Comparison of ENCODE assay signal across 8 cellular contexts in genomic region chr13:41942462-41943094, GRCh38. TPM values are rescaled to one million over a fixed set of nuclear protein-coding genes. Genes with fewer than 3 reads are reported as not detected.
DNase-seq lines count a peak whose midpoint lies in the region; ATAC-seq and TF ChIP-seq lines count a peak whose summit lies in the region.

No MANE protein-coding gene starts in this region.

- H3K9me2 ChIP-seq in GM23338 (ENCODE audit: insufficient read depth), result no peaks in the 10 kb centered on the region

- H3K4me3 ChIP-seq in GM23338 (no peak overlapping the region), RWPE2 (ENCODE audit: severe bottlenecking) (no peak overlapping the region)

- H3K4me2 ChIP-seq in GM23338, result no peak overlapping the region

- 0 out of 2 replicates have a peak, but pooled peaks cover 5% of the 10 kb centered on the region for H4K20me1 ChIP-seq in GM23338 (replicated peaks; ENCODE audit: insufficient read depth)

- H2AFZ ChIP-seq in GM23338, result no peak overlapping the region

- H3K27me3 ChIP-seq in GM23338 (ENCODE audit: insufficient read depth) (no peaks in the 10 kb centered on the region), RWPE2 (ENCODE audit: insufficient read depth, poor library complexity, severe bottlenecking) (no peaks in the 10 kb centered on the region)

- peak; percentile 73 for DNase-seq in GM23338 (ENCODE audit: low spot score)
- DNase-seq in RWPE2 (ENCODE audit: low spot score), result no peak
- peak; percentile 44 for DNase-seq in glutamatergic neuron
- DNase-seq in Calu3, result no peak
- DNase-seq in stimulated activated CD4-positive, alpha-beta T cell treated with anti-CD3 and anti-CD28 coated beads, Interleukin-1b, Interleukin-23, amount 100 ng/mL, for 48 hours, result no peak
- DNase-seq in activated CD4-positive, CD25-positive, alpha-beta regulatory T cell (lab: John Stamatoyannopoulos, UW), result no peak

- no peaks in the 10 kb centered on the region for H3K9me3 ChIP-seq in RWPE2 (ENCODE audit: severe bottlenecking)

- H3K4me1 Mint-ChIP-seq in GM23338 (peaks cover 10% of the 10 kb centered on the region), glutamatergic neuron (ENCODE audit: low read depth, unreplicated experiment) (peaks cover 3% of the 10 kb centered on the region), Calu3 (ENCODE audit: low read depth, unreplicated experiment) (peaks cover 10% of the 10 kb centered on the region)

- ATAC-seq in GM23338 (peak; percentile 100), RWPE2 (ENCODE audit: low read depth) (peak; percentile 67), GM19035 (IDR thresholded peaks at IDR 0.05; ENCODE audit: unreplicated experiment) (no peak)

- H3K9me3 Mint-ChIP-seq in GM23338, result no peaks in the 10 kb centered on the region
- peaks cover 1% of the 10 kb centered on the region for H3K9me3 Mint-ChIP-seq in glutamatergic neuron (ENCODE audit: unreplicated experiment)
- no peaks in the 10 kb centered on the region for H3K9me3 Mint-ChIP-seq in Calu3 (ENCODE audit: low read depth, unreplicated experiment)

- H3K27ac ChIP-seq in 22Rv1 (no peak overlapping the region), GM23338 (ENCODE audit: low read depth) (no peak overlapping the region), RWPE2 (ENCODE audit: poor library complexity, severe bottlenecking) (no peak overlapping the region)

- H3F3A ChIP-seq in GM23338 (replicated peaks; ENCODE audit: low read depth), result no peaks in the 10 kb centered on the region

- intact Hi-C loops in Calu3 (cut with micrococcal nuclease; ENCODE audit: unreplicated experiment), result no loop called here

- H3K36me3 ChIP-seq in GM23338 (ENCODE audit: insufficient read depth) (no peaks in the 10 kb centered on the region), RWPE2 (ENCODE audit: low read depth) (no peaks in the 10 kb centered on the region; the same call in 1 of the 2 replicates)

- BruUV-seq in Calu3 (replicated peaks; lab: Mats Ljungman, UMichigan), result no TSS peak

- H3K4me1 ChIP-seq in GM23338 (ENCODE audit: insufficient read depth), result no peaks in the 10 kb centered on the region
- no peaks in the 10 kb centered on the region for H3K4me1 ChIP-seq in RWPE2 (ENCODE audit: insufficient read depth, poor library complexity, severe bottlenecking)

- H3K27me3 Mint-ChIP-seq in GM23338 (ENCODE audit: insufficient read depth, low read depth, poor library complexity) (no peaks in the 10 kb centered on the region), glutamatergic neuron (ENCODE audit: unreplicated experiment) (no peaks in the 10 kb centered on the region), Calu3 (ENCODE audit: unreplicated experiment) (no peaks in the 10 kb centered on the region)

- H3K27ac Mint-ChIP-seq in GM23338 (no peak overlapping the region), glutamatergic neuron (ENCODE audit: unreplicated experiment) (no peak overlapping the region), Calu3 (ENCODE audit: unreplicated experiment) (no peak overlapping the region)

- H3K36me3 Mint-ChIP-seq in GM23338 (ENCODE audit: low read depth) (peaks cover 16% of the 10 kb centered on the region; the same call in 2 of the 3 replicates), glutamatergic neuron (ENCODE audit: unreplicated experiment) (peaks cover 7% of the 10 kb centered on the region), Calu3 (ENCODE audit: insufficient read depth, unreplicated experiment) (no peaks in the 10 kb centered on the region)

- peaks cover 24% of the 10 kb centered on the region for H3K79me2 ChIP-seq in GM23338 (replicated peaks; ENCODE audit: insufficient read depth)

- TF ChIP-seq CTCF in 22Rv1 (IDR thresholded peaks at IDR 0.05), result peak; percentile 43
- TF ChIP-seq CTCF in GM23338 (conservative IDR thresholded peaks at IDR 0.05; ENCODE audit: low read depth in 2 of 2), result peak; percentile 46 to 54
- peak; percentile 22 for TF ChIP-seq CTCF in RWPE2 (IDR thresholded peaks at IDR 0.05; ENCODE audit: poor library complexity, severe bottlenecking)
- TF ChIP-seq CTCF in glutamatergic neuron (IDR thresholded peaks at IDR 0.05; ENCODE audit: partially characterized antibody, unreplicated experiment), result peak; percentile 43
- TF ChIP-seq CTCF in Calu3 (IDR thresholded peaks at IDR 0.05; ENCODE audit: unreplicated experiment), result no peak

- CTCF ChIA-PET in Calu3 (lab: Charles Lee), result no interaction called here

- H3K4me3 Mint-ChIP-seq in GM23338 (no peak overlapping the region), glutamatergic neuron (ENCODE audit: unreplicated experiment) (no peak overlapping the region), Calu3 (ENCODE audit: low read depth, unreplicated experiment) (no peak overlapping the region)

TF ChIP-seq in GM23338, 12 proteins besides CTCF, POLR2A, EP300 and RAD21:
- no peak for TF ChIP-seq ZNF114 (CRISPR knock-in tag; IDR thresholded peaks at IDR 0.05)
TF ChIP-seq in GM23338: peak in this region for 0.

RNA-seq across cellular contexts. Expression of gene VWA8, which starts 18.3 kb away (rescaled TPM):
- 24.6 and 32.5 TPM in 2 replicates for total RNA-seq in GM23338 (2014; rRNA removed; shearing (Covaris generic))
- polyA plus RNA-seq in GM23338 (2016; fragmentation: Nextera tagmentation; extraction: Ambion mirVana), result 4.7 and 6.3 TPM in 2 replicates
- total RNA-seq in glutamatergic neuron (ENCODE audit: unreplicated experiment) (16.4 TPM), Calu3 (2022) (13.8 and 15.2 TPM in 2 replicates)

Comparison
In these comparisons a context has a peak if more than half of its experiments do, and no peak if none do; other contexts are left out.
1. DNase-seq: peak in GM23338 (single experiment) and glutamatergic neuron (single experiment); none in RWPE2 (single experiment), Calu3 (single experiment), stimulated activated CD4-positive, alpha-beta T cell treated with anti-CD3 and anti-CD28 coated beads, Interleukin-1b, Interleukin-23, amount 100 ng/mL, for 48 hours (single experiment) and activated CD4-positive, CD25-positive, alpha-beta regulatory T cell (0 of 4).